ENCODE assay signal across 9 cellular contexts in genomic region chr6:7073810-7074525, GRCh38. TPM values are rescaled to one million over a fixed set of nuclear protein-coding genes. Genes with fewer than 3 reads are reported as not detected.
A peak's percentile ranks its signal among the peaks of the same experiment; 100 is the strongest.
DNase-seq lines count a peak whose midpoint lies in the region; ATAC-seq, FAIRE-seq and TF ChIP-seq lines count a peak whose summit lies in the region.
"Had no signal": no experiment of that assay in that cellular context is flagged by ENCODE, and none has a peak within 500 bp of the region (broad histone marks: within the 10 kb centered on the region; RNA-seq: fewer than 3 reads in every experiment).

No MANE protein-coding gene starts in this region.

- H3K9me3 ChIP-seq in trophoblast cell (ENCODE audit: insufficient read depth, low read depth, low read length): no peaks in the 10 kb centered on the region

- no peak overlapping the region for H2AFZ ChIP-seq in trophoblast cell (ENCODE audit: insufficient read depth, low read length, poor library complexity)

- H2BK5ac ChIP-seq in trophoblast cell (ENCODE audit: low read depth, low read length, poor library complexity): no peak overlapping the region

- no peaks in the 10 kb centered on the region for H3K79me1 ChIP-seq in trophoblast cell (ENCODE audit: low read length)

- H2BK12ac ChIP-seq in trophoblast cell (ENCODE audit: low read length): no peak overlapping the region

- DNase-seq in NOMO-1 (lab: John Stamatoyannopoulos, UW; ENCODE audit: unreplicated experiment in 2 of 2) (peak; percentile 16 to 32), NOMO-1 treated with dmso at 0.1 percent for 144 hours (lab: John Stamatoyannopoulos, UW; ENCODE audit: unreplicated experiment) (no peak), trophoblast cell (peak; percentile 11 to 19), D721Med (ENCODE audit: insufficient read length, low spot score) (no peak), GM03348 (ENCODE audit: low spot score) (no peak), 8988T (no peak)
- DNase-seq in activated T-cell treated with anti-CD3 and anti-CD28 coated beads, Interleukin-2, amount 50 U/mL, for 48 hours: peak; percentile 77 to 79

- ATAC-seq in HG03442 (IDR thresholded peaks at IDR 0.05; ENCODE audit: unreplicated experiment): peak; percentile 97

- no peak for FAIRE-seq in D721Med (lab: Jason Lieb, UNC)
- FAIRE-seq: A204.1 had no signal

- no peaks in the 10 kb centered on the region for H3K79me2 ChIP-seq in trophoblast cell (ENCODE audit: control insufficient read depth, insufficient read depth, low read length, poor library complexity)

- H3K18ac ChIP-seq in trophoblast cell (ENCODE audit: low read length): no peak overlapping the region

- H3K4ac ChIP-seq in trophoblast cell (ENCODE audit: low read depth, low read length): no peak overlapping the region

- no peak overlapping the region for H2BK120ac ChIP-seq in trophoblast cell (ENCODE audit: insufficient read depth, low read length, poor library complexity)

- no peak overlapping the region for H3K23ac ChIP-seq in trophoblast cell (ENCODE audit: low read length)

- TF ChIP-seq CTCF in D721Med (IDR thresholded peaks at IDR 0.05; ENCODE audit: insufficient read depth, missing control alignments): no peak

- no peaks in the 10 kb centered on the region for H3K36me3 ChIP-seq in trophoblast cell (ENCODE audit: control insufficient read depth in 1 of 2, insufficient read depth in 2 of 2, low read length in 2 of 2)

- WGBS in trophoblast cell (ENCODE audit: extremely low coverage, insufficient coverage, insufficient read length): no CpG with 5 or more reads among the region's 9 CpGs

- no peak overlapping the region for H3K4me2 ChIP-seq in trophoblast cell (ENCODE audit: low read length)

- no peaks in the 10 kb centered on the region for H3K27me3 ChIP-seq in trophoblast cell (ENCODE audit: insufficient read depth, low read length)

- H3K14ac ChIP-seq in trophoblast cell (ENCODE audit: low read length): no peak overlapping the region

- H2AK5ac ChIP-seq in trophoblast cell (ENCODE audit: low read length): no peak overlapping the region

- no peak overlapping the region for H4K8ac ChIP-seq in trophoblast cell (ENCODE audit: low read depth, low read length)

- H3K4me3 ChIP-seq in trophoblast cell (ENCODE audit: low read depth, low read length): no peak overlapping the region

- H4K91ac ChIP-seq in trophoblast cell (ENCODE audit: low read depth, low read length): no peak overlapping the region

- H3K4me1 ChIP-seq in trophoblast cell (ENCODE audit: control insufficient read depth in 1 of 2, insufficient read depth in 2 of 2, low read length in 2 of 2): no peaks in the 10 kb centered on the region

- no peak overlapping the region for H3K9ac ChIP-seq in trophoblast cell (ENCODE audit: low read length)

- H4K12ac ChIP-seq in trophoblast cell (ENCODE audit: low read depth, low read length): no peak overlapping the region

- no peak overlapping the region for H3K27ac ChIP-seq in trophoblast cell (ENCODE audit: low read depth, low read length)

RNA-seq across cellular contexts. Expression of gene RREB1, which starts 33.8 kb away (rescaled TPM):
- polyA plus RNA-seq in trophoblast cell (2013): 45.6 and 46.8 TPM in 2 replicates

Comparison
In these comparisons a context has a peak if more than half of its experiments do, and no peak if none do; other contexts are left out.
1. DNase-seq: peak in NOMO-1 (2 of 2), activated T-cell treated with anti-CD3 and anti-CD28 coated beads, Interleukin-2, amount 50 U/mL, for 48 hours (2 of 2) and trophoblast cell (2 of 2); none in NOMO-1 treated with dmso at 0.1 percent for 144 hours (single experiment), D721Med (single experiment), GM03348 (single experiment) and 8988T (single experiment).